ENCODE assay signal across 8 cellular contexts in genomic region chr19:47419037-47419783, GRCh38. TPM values are rescaled to one million over a fixed set of nuclear protein-coding genes. Genes with fewer than 3 reads are reported as not detected.
DNase-seq lines count a peak whose midpoint lies in the region; ATAC-seq and TF ChIP-seq lines count a peak whose summit lies in the region.

Gene MEIS3 (minus strand): TSS chr19:47419527. CDS start chr19:47419081, 446 bp downstream.

- H3K9me3 Mint-ChIP-seq in activated naive CD4-positive, alpha-beta T cell treated with anti-CD3 and anti-CD28 coated beads, Interleukin-2, amount 10 ng/mL, durations not matched to agents 7 days and 5 days = no peaks in the 10 kb centered on the region
- H3K9me3 Mint-ChIP-seq in memory B cell = peaks cover 5% of the 10 kb centered on the region

- peaks cover 64% of the 10 kb centered on the region for H3K27me3 ChIP-seq in brain microvascular endothelial cell (replicated peaks)

- ATAC-seq in memory B cell (ENCODE audit: low read depth) = no peak
- no peak for ATAC-seq in left colon

- H3K4me3 Mint-ChIP-seq in activated naive CD4-positive, alpha-beta T cell treated with anti-CD3 and anti-CD28 coated beads, Interleukin-2, amount 10 ng/mL, durations not matched to agents 7 days and 5 days = peak within 1 kb of the TSS; percentile 25
- peak within 1 kb of the TSS; percentile 65 for H3K4me3 Mint-ChIP-seq in memory B cell

- H3K27ac ChIP-seq in brain microvascular endothelial cell = no peak within 1 kb of the TSS

- peak; percentile 38 for DNase-seq in activated naive CD4-positive, alpha-beta T cell treated with anti-CD3 and anti-CD28 coated beads, Interleukin-2, amount 10 ng/mL, durations not matched to agents 7 days and 5 days
- no peak for DNase-seq in activated naive CD4-positive, alpha-beta T cell (lab: John Stamatoyannopoulos, UW)
- DNase-seq in brain microvascular endothelial cell = no peak
- no peak for DNase-seq in memory B cell (ENCODE audit: low spot score in 2 of 2)
- no peak for DNase-seq in ureter (ENCODE audit: low spot score)
- no peak for DNase-seq in left colon
- no peak for DNase-seq in amygdala (lab: John Stamatoyannopoulos, UW)
- no peak for DNase-seq in T1000 (lab: John Stamatoyannopoulos, UW)

- H3K36me3 ChIP-seq in brain microvascular endothelial cell (replicated peaks) = no peaks in the 10 kb centered on the region

- peaks cover 12% of the 10 kb centered on the region for H3K4me1 Mint-ChIP-seq in activated naive CD4-positive, alpha-beta T cell treated with anti-CD3 and anti-CD28 coated beads, Interleukin-2, amount 10 ng/mL, durations not matched to agents 7 days and 5 days
- H3K4me1 Mint-ChIP-seq in memory B cell = peaks cover 40% of the 10 kb centered on the region

- in situ Hi-C loops in brain microvascular endothelial cell (cut with HindIII; ENCODE audit: low pct_ligation_motif_present, low sequenced_read_pairs) = no loop called here

- TF ChIP-seq CTCF in brain microvascular endothelial cell (IDR thresholded peaks at IDR 0.05; ENCODE audit: low read depth, low read length, missing control alignments) = no peak

- no peaks in the 10 kb centered on the region for H3K36me3 Mint-ChIP-seq in activated naive CD4-positive, alpha-beta T cell treated with anti-CD3 and anti-CD28 coated beads, Interleukin-2, amount 10 ng/mL, durations not matched to agents 7 days and 5 days
- peaks cover 8% of the 10 kb centered on the region for H3K36me3 Mint-ChIP-seq in memory B cell

- peak within 1 kb of the TSS; percentile 26 for H3K4me3 ChIP-seq in brain microvascular endothelial cell (ENCODE audit: low read depth, low read length)

- H3K27me3 Mint-ChIP-seq in activated naive CD4-positive, alpha-beta T cell treated with anti-CD3 and anti-CD28 coated beads, Interleukin-2, amount 10 ng/mL, durations not matched to agents 7 days and 5 days = peaks cover 47% of the 10 kb centered on the region
- peaks cover 66% of the 10 kb centered on the region for H3K27me3 Mint-ChIP-seq in memory B cell

- CTCF ChIA-PET in activated naive CD4-positive, alpha-beta T cell treated with anti-CD3 and anti-CD28 coated beads, Interleukin-2, amount 10 ng/mL, durations not matched to agents 7 days and 5 days (lab: Charles Lee) = interaction anchor here (1.0 kb wide), 1 partner anchor 10 kb away, joined by 3 read pairs; no protein-coding TSS in a partner anchor

- intact Hi-C loops in left colon (cut with DNase I, micrococcal nuclease) = no loop called here

- H3K27ac Mint-ChIP-seq in activated naive CD4-positive, alpha-beta T cell treated with anti-CD3 and anti-CD28 coated beads, Interleukin-2, amount 10 ng/mL, durations not matched to agents 7 days and 5 days = no peak within 1 kb of the TSS
- no peak within 1 kb of the TSS for H3K27ac Mint-ChIP-seq in memory B cell

RNA-seq across cellular contexts. Expression of gene MEIS3, which starts in this region (rescaled TPM):
- total RNA-seq in ureter (20.0 TPM), left colon (1 to 10 TPM; 2.5 to 2.7 TPM)
